Comparison of ENCODE assay signal across 24 cellular contexts in genomic region chr2:141199711-141200110, GRCh38.
"Had no signal": no experiment of that assay in that cellular context is flagged by ENCODE, and none has a peak within 500 bp of the region (broad histone marks: within the 10 kb centered on the region; RNA-seq: fewer than 3 reads in every experiment).

No MANE protein-coding gene starts in this region.

- H3K27me3 ChIP-seq: colonic mucosa, esophagus squamous epithelium, pancreas, spleen, tibial artery, upper lobe of left lung, uterus had no signal

- H3K27me3 Mint-ChIP-seq: stimulated activated memory B cell treated with anti-CD40 and anti-IgM and Interleukin-4, amounts not matched to agents 10 μg/mL and 1 μg/mL and 100 μg/mL, for 72 hours; stimulated activated naive CD8-positive, alpha-beta T cell treated with anti-CD3 and anti-CD28 coated beads, Interleukin-15, Interleukin-2, amounts not matched to agents 100 ng/mL and 50 ng/mL, for 24 hours had no signal

- H3K27ac Mint-ChIP-seq: natural killer cell; progenitor cell of endocrine pancreas; stimulated activated memory B cell treated with anti-CD40 and anti-IgM and Interleukin-4, amounts not matched to agents 10 μg/mL and 1 μg/mL and 100 μg/mL, for 72 hours; stimulated activated naive CD8-positive, alpha-beta T cell treated with anti-CD3 and anti-CD28 coated beads, Interleukin-15, Interleukin-2, amounts not matched to agents 100 ng/mL and 50 ng/mL, for 24 hours had no signal

- H3K36me3 ChIP-seq: colonic mucosa, esophagus squamous epithelium, pancreas, spleen, tibial artery, upper lobe of left lung, uterus had no signal

- H3K4me3 Mint-ChIP-seq: natural killer cell; neural crest cell; stimulated activated memory B cell treated with anti-CD40 and anti-IgM and Interleukin-4, amounts not matched to agents 10 μg/mL and 1 μg/mL and 100 μg/mL, for 72 hours; stimulated activated naive CD8-positive, alpha-beta T cell treated with anti-CD3 and anti-CD28 coated beads, Interleukin-15, Interleukin-2, amounts not matched to agents 100 ng/mL and 50 ng/mL, for 24 hours had no signal

- H3K36me3 Mint-ChIP-seq: natural killer cell; stimulated activated memory B cell treated with anti-CD40 and anti-IgM and Interleukin-4, amounts not matched to agents 10 μg/mL and 1 μg/mL and 100 μg/mL, for 72 hours had no signal

- DNase-seq: colonic mucosa; dermis blood vessel endothelial cell; esophagus squamous epithelium; foreskin melanocyte; head of caudate nucleus; hippocampal formation; islet precursor cell; mammary epithelial cell; natural killer cell; nucleus accumbens; pancreas; right cardiac atrium; spleen; stimulated activated CD4-positive, alpha-beta T cell treated with anti-CD3 and anti-CD28 coated beads, Interleukin-15, amount 100 ng/mL, for 24 hours; stimulated activated CD4-positive, alpha-beta T cell treated with anti-CD3 and anti-CD28 coated beads, Interleukin-1b, Interleukin-23, amount 100 ng/mL, for 48 hours; stimulated activated CD4-positive, alpha-beta T cell treated with anti-CD3 and anti-CD28 coated beads, Interleukin-4, amount 100 ng/mL, for 24 hours; tibial artery; upper lobe of left lung; uterus had no signal

- ATAC-seq: left lobe of liver; natural killer cell; pancreas; right cardiac atrium; stimulated activated memory B cell treated with anti-CD40 and anti-IgM and Interleukin-4, amounts not matched to agents 10 μg/mL and 1 μg/mL and 100 μg/mL, for 72 hours had no signal

- H3K27ac ChIP-seq: colonic mucosa, esophagus squamous epithelium, pancreas, spleen, tibial artery, upper lobe of left lung, uterus had no signal

- H3K9me3 ChIP-seq: colonic mucosa, esophagus squamous epithelium, pancreas, spleen, tibial artery, upper lobe of left lung, uterus had no signal

- H3K4me1 Mint-ChIP-seq: natural killer cell; neural crest cell; stimulated activated memory B cell treated with anti-CD40 and anti-IgM and Interleukin-4, amounts not matched to agents 10 μg/mL and 1 μg/mL and 100 μg/mL, for 72 hours had no signal

- H3K4me3 ChIP-seq: colonic mucosa, esophagus squamous epithelium, pancreas, spleen, tibial artery, upper lobe of left lung, uterus had no signal

- H3K4me1 ChIP-seq: colonic mucosa, esophagus squamous epithelium, pancreas, spleen, tibial artery, upper lobe of left lung, uterus had no signal
